In the genomic region with DNA sequence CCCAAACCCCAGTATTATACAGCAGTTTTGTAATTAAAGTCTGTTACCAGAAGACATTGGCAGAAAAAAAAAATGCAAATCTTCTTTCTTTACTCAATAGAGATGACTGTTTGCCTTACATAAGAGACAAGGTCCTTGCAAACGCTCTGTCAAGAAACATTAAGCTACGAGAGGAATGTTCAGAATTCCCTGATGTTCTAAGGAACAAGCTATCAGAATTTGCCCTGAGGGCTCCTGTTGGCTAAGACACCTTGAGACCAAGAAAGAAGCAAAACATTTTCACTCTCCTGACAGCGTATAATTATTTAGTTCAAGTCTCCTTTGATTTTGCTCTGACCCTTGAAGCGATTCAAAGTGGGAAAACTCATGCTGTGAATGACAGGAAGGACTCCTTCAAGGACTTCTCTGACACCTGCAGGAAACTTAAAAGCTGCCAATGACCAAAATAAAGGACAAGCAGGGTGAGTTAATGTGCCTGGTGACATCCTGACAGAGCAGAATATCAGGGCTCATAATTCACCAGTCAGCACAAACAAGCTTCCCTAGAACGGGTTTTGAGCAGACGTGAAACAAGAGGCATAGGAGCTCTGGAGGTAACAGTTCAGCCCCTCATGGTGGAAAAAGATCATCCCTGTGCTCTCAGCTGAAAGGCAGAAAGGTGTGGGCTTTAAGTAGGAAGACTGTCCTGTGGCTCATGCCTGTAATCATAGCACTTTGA, we compare ENCODE assay signal across 8 cellular contexts. TPM values are rescaled to one million over a fixed set of nuclear protein-coding genes. Genes with fewer than 3 reads are reported as not detected.
DNase-seq lines count a peak whose midpoint lies in the region; ATAC-seq and TF ChIP-seq lines count a peak whose summit lies in the region.

No MANE protein-coding gene starts in this region.

- peak overlapping the region; percentile 97 to 100 (median 98) for H3K4me3 Mint-ChIP-seq in CD4-positive, CD25-positive, alpha-beta regulatory T cell
- H3K4me3 Mint-ChIP-seq in chondrocyte (ENCODE audit: unreplicated experiment) (peak overlapping the region; percentile 62), nephron (peak overlapping the region; percentile 70 to 82 (median 81))

- H3K27me3 ChIP-seq in CD4-positive, CD25-positive, alpha-beta regulatory T cell (ENCODE audit: control insufficient read depth, insufficient read depth, low read length): no peaks in the 10 kb centered on the region
- H3K27me3 ChIP-seq in Loucy (ENCODE audit: insufficient read depth, low read length, poor library complexity, severe bottlenecking): no peaks in the 10 kb centered on the region

- H3K27ac ChIP-seq in CD4-positive, CD25-positive, alpha-beta regulatory T cell (ENCODE audit: insufficient read depth, low read length, poor library complexity, severe bottlenecking): peak overlapping the region; percentile 63

- peak overlapping the region; percentile 85 for H3K4me2 ChIP-seq in Loucy (ENCODE audit: low read depth, low read length, poor library complexity, severe bottlenecking)

- no peak overlapping the region for H2AFZ ChIP-seq in Loucy (ENCODE audit: low read length)

- peaks cover 45% of the 10 kb centered on the region for H4K20me1 ChIP-seq in Loucy (ENCODE audit: insufficient read depth, low read length, poor library complexity, severe bottlenecking)

- peaks cover 75% of the 10 kb centered on the region for H3K4me1 ChIP-seq in CD4-positive, CD25-positive, alpha-beta regulatory T cell (ENCODE audit: control insufficient read depth, insufficient read depth, low read length, poor library complexity, severe bottlenecking)
- peaks cover 65% of the 10 kb centered on the region for H3K4me1 ChIP-seq in Loucy (ENCODE audit: insufficient read depth, low read length, poor library complexity, severe bottlenecking)

- no peaks in the 10 kb centered on the region for H3K9me3 Mint-ChIP-seq in CD4-positive, CD25-positive, alpha-beta regulatory T cell
- H3K9me3 Mint-ChIP-seq in chondrocyte (ENCODE audit: low read depth) (no peaks in the 10 kb centered on the region), nephron (no peaks in the 10 kb centered on the region)

- H3K36me3 Mint-ChIP-seq in CD4-positive, CD25-positive, alpha-beta regulatory T cell: peaks cover 27% of the 10 kb centered on the region
- H3K36me3 Mint-ChIP-seq in chondrocyte (ENCODE audit: low read depth) (no peaks in the 10 kb centered on the region), nephron (ENCODE audit: low read depth) (peaks cover 26% of the 10 kb centered on the region)

- peak overlapping the region; percentile 72 for H3K4me3 ChIP-seq in CD4-positive, CD25-positive, alpha-beta regulatory T cell (ENCODE audit: low read depth, low read length)
- H3K4me3 ChIP-seq in Loucy (ENCODE audit: low read length, poor library complexity, severe bottlenecking): peak overlapping the region; percentile 63

- peak overlapping the region; percentile 57 for H3K9ac ChIP-seq in Loucy (ENCODE audit: low read depth, low read length, poor library complexity, severe bottlenecking)

- H3K27me3 Mint-ChIP-seq in CD4-positive, CD25-positive, alpha-beta regulatory T cell: no peaks in the 10 kb centered on the region
- H3K27me3 Mint-ChIP-seq in chondrocyte (ENCODE audit: low read depth): no peaks in the 10 kb centered on the region
- H3K27me3 Mint-ChIP-seq in nephron (ENCODE audit: low read depth): no peaks in the 10 kb centered on the region

- H3K36me3 ChIP-seq in CD4-positive, CD25-positive, alpha-beta regulatory T cell (ENCODE audit: control insufficient read depth, insufficient read depth, low read length): peaks cover 12% of the 10 kb centered on the region
- H3K36me3 ChIP-seq in Loucy (ENCODE audit: insufficient read depth, low read length): no peaks in the 10 kb centered on the region

- H3K9me3 ChIP-seq in CD4-positive, CD25-positive, alpha-beta regulatory T cell (ENCODE audit: control insufficient read depth in 2 of 2, low read length in 2 of 2): no peaks in the 10 kb centered on the region
- H3K9me3 ChIP-seq in Loucy (ENCODE audit: insufficient read depth, low read depth, low read length): no peaks in the 10 kb centered on the region

- H3K9me2 ChIP-seq in Loucy (replicated peaks; ENCODE audit: low read depth, low read length): no peaks in the 10 kb centered on the region

- TF ChIP-seq CTCF in Loucy (conservative IDR thresholded peaks at IDR 0.05; ENCODE audit: low read length) (no peak), chondrocyte (IDR thresholded peaks at IDR 0.05) (no peak), nephron (IDR thresholded peaks at IDR 0.05; ENCODE audit: unreplicated experiment in 3 of 3) (no peak)

- H3K4me1 Mint-ChIP-seq in CD4-positive, CD25-positive, alpha-beta regulatory T cell: peaks cover 11 to 82% (median 53%) of the 10 kb centered on the region in 4 donors
- peaks cover 69% of the 10 kb centered on the region for H3K4me1 Mint-ChIP-seq in chondrocyte (ENCODE audit: low read depth)
- H3K4me1 Mint-ChIP-seq in nephron: peaks cover 51% of the 10 kb centered on the region

- no peak for ATAC-seq in CD4-positive, CD25-positive, alpha-beta regulatory T cell (ENCODE audit: low read depth in 2 of 2)
- ATAC-seq in HG02870 (IDR thresholded peaks at IDR 0.05; ENCODE audit: unreplicated experiment): no peak

- H3K27ac Mint-ChIP-seq in CD4-positive, CD25-positive, alpha-beta regulatory T cell: peak overlapping the region; percentile 76 to 90 (median 83)
- peak overlapping the region; percentile 96 for H3K27ac Mint-ChIP-seq in chondrocyte (ENCODE audit: unreplicated experiment)
- peak overlapping the region; percentile 58 to 86 (median 71) for H3K27ac Mint-ChIP-seq in nephron

- H3K79me2 ChIP-seq in Loucy (ENCODE audit: insufficient read depth, low read length): peaks cover 64% of the 10 kb centered on the region

- peaks cover 24% of the 10 kb centered on the region for H3F3A ChIP-seq in Loucy (ENCODE audit: low read depth)

- no peak for DNase-seq in CD4-positive, CD25-positive, alpha-beta regulatory T cell
- no peak for DNase-seq in chondrocyte (ENCODE audit: low spot score)
- DNase-seq in NCI-H1694 treated with DMSO at 0.1 percent for 48 hours (lab: John Stamatoyannopoulos, UW): no peak
- DNase-seq in foreskin melanocyte: no peak
- no peak for DNase-seq in SHP77 (lab: John Stamatoyannopoulos, UW)

RNA-seq across cellular contexts. Expression of gene SCAMP2, which starts 2.5 kb away (rescaled TPM):
- total RNA-seq in CD4-positive, CD25-positive, alpha-beta regulatory T cell: 107 TPM
- polyA plus RNA-seq in CD4-positive, CD25-positive, alpha-beta regulatory T cell: 100 to 1,000 TPM; 145 to 194 (median 159) TPM
- total RNA-seq in chondrocyte: 67.4 to 75.5 TPM (median 67.9 TPM) in 3 replicates

RNA-seq across cellular contexts. Expression of gene MPI, which starts 19.2 kb away (rescaled TPM):
- 49.6 TPM for total RNA-seq in CD4-positive, CD25-positive, alpha-beta regulatory T cell
- 100 to 1,000 TPM in 2 of 4 donors, 10 to 100 TPM in 2; 77.2 to 108 (median 100.0) TPM for polyA plus RNA-seq in CD4-positive, CD25-positive, alpha-beta regulatory T cell
- total RNA-seq in chondrocyte: 27.6 to 29.2 TPM (median 28.2 TPM) in 3 replicates

RNA-seq across cellular contexts. Expression of gene ULK3, which starts 27.7 kb away (rescaled TPM):
- 54.4 TPM for total RNA-seq in CD4-positive, CD25-positive, alpha-beta regulatory T cell
- polyA plus RNA-seq in CD4-positive, CD25-positive, alpha-beta regulatory T cell: 10 to 100 TPM; 22.5 to 38.1 (median 34.7) TPM
- 24.3 to 29.0 TPM (median 24.5 TPM) in 3 replicates for total RNA-seq in chondrocyte

RNA-seq across cellular contexts. Expression of gene FAM219B, which starts 36.0 kb away (rescaled TPM):
- 79.7 TPM for total RNA-seq in CD4-positive, CD25-positive, alpha-beta regulatory T cell
- polyA plus RNA-seq in CD4-positive, CD25-positive, alpha-beta regulatory T cell: 10 to 100 TPM; 22.0 to 26.9 (median 24.8) TPM
- 78.0 to 97.6 TPM (median 89.9 TPM) in 3 replicates for total RNA-seq in chondrocyte

RNA-seq across cellular contexts. Expression of gene CPLX3, which starts 44.2 kb away (rescaled TPM):
- 0.35 TPM for total RNA-seq in CD4-positive, CD25-positive, alpha-beta regulatory T cell
- not detected for polyA plus RNA-seq in CD4-positive, CD25-positive, alpha-beta regulatory T cell
- total RNA-seq in chondrocyte: not detected in 3 replicates
